ENCODE assay signal across 8 cellular contexts in the genomic region with DNA sequence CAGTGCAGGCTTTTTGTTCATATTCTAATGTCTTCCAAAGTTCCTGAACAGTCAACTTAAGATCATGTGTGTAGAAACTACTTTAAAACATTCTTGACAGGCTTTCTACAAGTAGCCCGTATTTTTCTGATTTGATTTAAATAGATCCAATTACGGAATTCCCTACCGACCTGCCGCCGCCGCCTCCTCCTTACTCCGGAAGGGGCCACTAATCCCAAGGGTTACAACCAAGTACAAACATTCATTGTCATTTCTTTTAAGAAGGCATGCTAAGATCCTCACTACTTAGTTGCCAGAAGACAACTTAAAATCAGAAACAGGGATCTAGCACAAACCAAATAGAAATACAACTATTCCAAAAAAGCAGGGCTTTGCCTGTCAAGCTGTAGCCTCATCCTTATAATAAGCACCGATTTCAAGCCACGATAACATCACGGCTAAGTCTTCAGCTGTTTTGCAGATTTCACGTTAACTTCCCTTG. TPM values are rescaled to one million over a fixed set of nuclear protein-coding genes. Genes with fewer than 3 reads are reported as not detected.
DNase-seq lines count a peak whose midpoint lies in the region; ATAC-seq and TF ChIP-seq lines count a peak whose summit lies in the region.

No MANE protein-coding gene starts in this region.

- peak overlapping the region; percentile 90 for H3K27ac ChIP-seq in parathyroid adenoma

- H3K4me2 ChIP-seq in parathyroid adenoma (ENCODE audit: low read length), result peak overlapping the region; percentile 99

- H3K9me3 ChIP-seq in parathyroid adenoma (ENCODE audit: control insufficient read depth, low read length), result no peaks in the 10 kb centered on the region

- no peaks in the 10 kb centered on the region for H3K9me3 Mint-ChIP-seq in activated CD8-positive, alpha-beta memory T cell treated with anti-CD3 and anti-CD28 coated beads, Interleukin-2, amount 10 ng/mL, durations not matched to agents 7 days and 5 days (ENCODE audit: low read depth)

- peak overlapping the region; percentile 97 for H3K4me3 ChIP-seq in fibroblast of villous mesenchyme (ENCODE audit: low read depth, low read length)
- peak overlapping the region; percentile 95 for H3K4me3 ChIP-seq in parathyroid adenoma (ENCODE audit: low read depth, low read length)

- H3K27ac Mint-ChIP-seq in activated CD8-positive, alpha-beta memory T cell treated with anti-CD3 and anti-CD28 coated beads, Interleukin-2, amount 10 ng/mL, durations not matched to agents 7 days and 5 days, result peak overlapping the region; percentile 97

- no peak for ATAC-seq in activated CD8-positive, alpha-beta memory T cell treated with anti-CD3 and anti-CD28 coated beads, Interleukin-2, amount 10 ng/mL, durations not matched to agents 7 days and 5 days

- H3K4me3 Mint-ChIP-seq in activated CD8-positive, alpha-beta memory T cell treated with anti-CD3 and anti-CD28 coated beads, Interleukin-2, amount 10 ng/mL, durations not matched to agents 7 days and 5 days, result peak overlapping the region; percentile 87

- DNase-seq in activated CD8-positive, alpha-beta memory T cell treated with anti-CD3 and anti-CD28 coated beads, Interleukin-2, amount 10 ng/mL, durations not matched to agents 7 days and 5 days, result no peak
- no peak for DNase-seq in activated CD8-positive, alpha-beta memory T cell treated with anti-CD3 and anti-CD28 coated beads, Interleukin-2, amount 50 U/mL, for 4 hours
- DNase-seq in SW480 (ENCODE audit: low spot score), result peak; percentile 29
- peak; percentile 51 for DNase-seq in fibroblast of villous mesenchyme (ENCODE audit: low read depth)
- no peak for DNase-seq in occipital lobe (lab: John Stamatoyannopoulos, UW)
- DNase-seq in NCI-H2227 (lab: John Stamatoyannopoulos, UW; ENCODE audit: unreplicated experiment), result no peak
- no peak for DNase-seq in stimulated activated CD4-positive, alpha-beta T cell treated with anti-CD3 and anti-CD28 coated beads, Interleukin-12 subunit alpha, Interleukin-12 subunit beta, amount 100 ng/mL, for 4 hours

- peaks cover 16% of the 10 kb centered on the region for H3K36me3 Mint-ChIP-seq in activated CD8-positive, alpha-beta memory T cell treated with anti-CD3 and anti-CD28 coated beads, Interleukin-2, amount 10 ng/mL, durations not matched to agents 7 days and 5 days

- CTCF ChIA-PET in activated CD8-positive, alpha-beta memory T cell treated with anti-CD3 and anti-CD28 coated beads, Interleukin-2, amount 10 ng/mL, durations not matched to agents 7 days and 5 days (lab: Charles Lee), result interaction anchor here (0.9 to 1.4 kb wide), 2 partner anchors 19 to 34 kb away, joined by 4 to 5 read pairs; no protein-coding TSS in a partner anchor

- H3K4me1 ChIP-seq in parathyroid adenoma, result peaks cover 5% of the 10 kb centered on the region

- peaks cover 32% of the 10 kb centered on the region for H3K79me2 ChIP-seq in parathyroid adenoma

- peak overlapping the region; percentile 94 for H3K9ac ChIP-seq in parathyroid adenoma

- H3K27me3 Mint-ChIP-seq in activated CD8-positive, alpha-beta memory T cell treated with anti-CD3 and anti-CD28 coated beads, Interleukin-2, amount 10 ng/mL, durations not matched to agents 7 days and 5 days, result peaks cover 3% of the 10 kb centered on the region

- H3K27me3 ChIP-seq in parathyroid adenoma (ENCODE audit: control insufficient read depth, insufficient read depth, low read length), result no peaks in the 10 kb centered on the region

- TF ChIP-seq CTCF in fibroblast of villous mesenchyme (IDR thresholded peaks at IDR 0.05; ENCODE audit: insufficient read depth, low read depth, low read length) (no peak), parathyroid adenoma (IDR thresholded peaks at IDR 0.05) (no peak)

- H3K36me3 ChIP-seq in parathyroid adenoma (ENCODE audit: control insufficient read depth, insufficient read depth, low read length), result no peaks in the 10 kb centered on the region

- H2AFZ ChIP-seq in parathyroid adenoma, result peak overlapping the region; percentile 79

- peaks cover 43% of the 10 kb centered on the region for H3K4me1 Mint-ChIP-seq in activated CD8-positive, alpha-beta memory T cell treated with anti-CD3 and anti-CD28 coated beads, Interleukin-2, amount 10 ng/mL, durations not matched to agents 7 days and 5 days

RNA-seq across cellular contexts. Expression of gene WDR33, which starts 0.8 kb away (rescaled TPM):
- 10 to 100 TPM; 66.3 to 72.4 TPM for total RNA-seq in activated CD8-positive, alpha-beta memory T cell treated with anti-CD3 and anti-CD28 coated beads, Interleukin-2, amount 10 ng/mL, durations not matched to agents 7 days and 5 days
- total RNA-seq in fibroblast of villous mesenchyme (25.1 and 35.4 TPM in 2 replicates), occipital lobe (99.7 TPM)

RNA-seq across cellular contexts. Expression of gene POLR2D, which starts 47.8 kb away (rescaled TPM):
- total RNA-seq in activated CD8-positive, alpha-beta memory T cell treated with anti-CD3 and anti-CD28 coated beads, Interleukin-2, amount 10 ng/mL, durations not matched to agents 7 days and 5 days, result 10 to 100 TPM; 52.3 to 56.4 TPM
- total RNA-seq in fibroblast of villous mesenchyme, result 15.5 and 25.9 TPM in 2 replicates
- 43.0 TPM for total RNA-seq in occipital lobe

Comparison
In these comparisons a context has a peak if more than half of its experiments do, and no peak if none do; other contexts are left out.
1. DNase-seq: peak in SW480 (single experiment) and fibroblast of villous mesenchyme (single experiment); none in activated CD8-positive, alpha-beta memory T cell treated with anti-CD3 and anti-CD28 coated beads, Interleukin-2, amount 10 ng/mL, durations not matched to agents 7 days and 5 days (single experiment), activated CD8-positive, alpha-beta memory T cell treated with anti-CD3 and anti-CD28 coated beads, Interleukin-2, amount 50 U/mL, for 4 hours (single experiment), occipital lobe (single experiment), NCI-H2227 (single experiment) and stimulated activated CD4-positive, alpha-beta T cell treated with anti-CD3 and anti-CD28 coated beads, Interleukin-12 subunit alpha, Interleukin-12 subunit beta, amount 100 ng/mL, for 4 hours (single experiment).